ENCODE assay signal across 1 cellular context in genomic region chr14:73753043-73753886, GRCh38.
TF ChIP-seq lines count a peak whose summit lies in the region.

No MANE protein-coding gene starts in this region.

TF ChIP-seq in GM12878, 131 proteins besides CTCF, POLR2A, EP300 and RAD21 (continued from another document):
- TF ChIP-seq PRDM15 (CRISPR knock-in tag; IDR thresholded peaks at IDR 0.05) (no peak), RBBP5 (conservative IDR thresholded peaks at IDR 0.05) (no peak), ZSCAN29 (IDR thresholded peaks at IDR 0.05) (no peak), MLLT1 (IDR thresholded peaks at IDR 0.05) (no peak), HSF1 (IDR thresholded peaks at IDR 0.05; ENCODE audit: low read depth, low read length) (no peak), CHD1 (IDR thresholded peaks at IDR 0.05; ENCODE audit: low read depth, low read length) (no peak), ATF7 (IDR thresholded peaks at IDR 0.05; ENCODE audit: low read depth) (0 out of 2 replicates have a peak, but pooled peaks have one; percentile 15), ASH2L (IDR thresholded peaks at IDR 0.05; ENCODE audit: borderline replicate concordance, low read depth) (no peak), SP1 (IDR thresholded peaks at IDR 0.05; ENCODE audit: low read depth, low read length) (no peak), EZH2 (IDR thresholded peaks at IDR 0.05; ENCODE audit: borderline replicate concordance, control insufficient read depth, low read depth, low read length) (no peak)
- TF ChIP-seq, protein P1, sequence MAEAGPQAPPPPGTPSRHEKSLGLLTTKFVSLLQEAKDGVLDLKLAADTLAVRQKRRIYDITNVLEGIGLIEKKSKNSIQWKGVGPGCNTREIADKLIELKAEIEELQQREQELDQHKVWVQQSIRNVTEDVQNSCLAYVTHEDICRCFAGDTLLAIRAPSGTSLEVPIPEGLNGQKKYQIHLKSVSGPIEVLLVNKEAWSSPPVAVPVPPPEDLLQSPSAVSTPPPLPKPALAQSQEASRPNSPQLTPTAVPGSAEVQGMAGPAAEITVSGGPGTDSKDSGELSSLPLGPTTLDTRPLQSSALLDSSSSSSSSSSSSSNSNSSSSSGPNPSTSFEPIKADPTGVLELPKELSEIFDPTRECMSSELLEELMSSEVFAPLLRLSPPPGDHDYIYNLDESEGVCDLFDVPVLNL (IDR thresholded peaks at IDR 0.05; ENCODE audit: low read depth, low read length), result no peak
- TF ChIP-seq, protein P2, sequence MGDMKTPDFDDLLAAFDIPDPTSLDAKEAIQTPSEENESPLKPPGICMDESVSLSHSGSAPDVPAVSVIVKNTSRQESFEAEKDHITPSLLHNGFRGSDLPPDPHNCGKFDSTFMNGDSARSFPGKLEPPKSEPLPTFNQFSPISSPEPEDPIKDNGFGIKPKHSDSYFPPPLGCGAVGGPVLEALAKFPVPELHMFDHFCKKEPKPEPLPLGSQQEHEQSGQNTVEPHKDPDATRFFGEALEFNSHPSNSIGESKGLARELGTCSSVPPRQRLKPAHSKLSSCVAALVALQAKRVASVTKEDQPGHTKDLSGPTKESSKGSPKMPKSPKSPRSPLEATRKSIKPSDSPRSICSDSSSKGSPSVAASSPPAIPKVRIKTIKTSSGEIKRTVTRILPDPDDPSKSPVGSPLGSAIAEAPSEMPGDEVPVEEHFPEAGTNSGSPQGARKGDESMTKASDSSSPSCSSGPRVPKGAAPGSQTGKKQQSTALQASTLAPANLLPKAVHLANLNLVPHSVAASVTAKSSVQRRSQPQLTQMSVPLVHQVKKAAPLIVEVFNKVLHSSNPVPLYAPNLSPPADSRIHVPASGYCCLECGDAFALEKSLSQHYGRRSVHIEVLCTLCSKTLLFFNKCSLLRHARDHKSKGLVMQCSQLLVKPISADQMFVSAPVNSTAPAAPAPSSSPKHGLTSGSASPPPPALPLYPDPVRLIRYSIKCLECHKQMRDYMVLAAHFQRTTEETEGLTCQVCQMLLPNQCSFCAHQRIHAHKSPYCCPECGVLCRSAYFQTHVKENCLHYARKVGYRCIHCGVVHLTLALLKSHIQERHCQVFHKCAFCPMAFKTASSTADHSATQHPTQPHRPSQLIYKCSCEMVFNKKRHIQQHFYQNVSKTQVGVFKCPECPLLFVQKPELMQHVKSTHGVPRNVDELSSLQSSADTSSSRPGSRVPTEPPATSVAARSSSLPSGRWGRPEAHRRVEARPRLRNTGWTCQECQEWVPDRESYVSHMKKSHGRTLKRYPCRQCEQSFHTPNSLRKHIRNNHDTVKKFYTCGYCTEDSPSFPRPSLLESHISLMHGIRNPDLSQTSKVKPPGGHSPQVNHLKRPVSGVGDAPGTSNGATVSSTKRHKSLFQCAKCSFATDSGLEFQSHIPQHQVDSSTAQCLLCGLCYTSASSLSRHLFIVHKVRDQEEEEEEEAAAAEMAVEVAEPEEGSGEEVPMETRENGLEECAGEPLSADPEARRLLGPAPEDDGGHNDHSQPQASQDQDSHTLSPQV (IDR thresholded peaks at IDR 0.05), result no peak
- TF ChIP-seq, protein P3, sequence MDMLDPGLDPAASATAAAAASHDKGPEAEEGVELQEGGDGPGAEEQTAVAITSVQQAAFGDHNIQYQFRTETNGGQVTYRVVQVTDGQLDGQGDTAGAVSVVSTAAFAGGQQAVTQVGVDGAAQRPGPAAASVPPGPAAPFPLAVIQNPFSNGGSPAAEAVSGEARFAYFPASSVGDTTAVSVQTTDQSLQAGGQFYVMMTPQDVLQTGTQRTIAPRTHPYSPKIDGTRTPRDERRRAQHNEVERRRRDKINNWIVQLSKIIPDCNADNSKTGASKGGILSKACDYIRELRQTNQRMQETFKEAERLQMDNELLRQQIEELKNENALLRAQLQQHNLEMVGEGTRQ (IDR thresholded peaks at IDR 0.05; ENCODE audit: borderline replicate concordance, low read depth, low read length), result no peak
